In genomic region chr4:973431-974397, GRCh38 we compare ENCODE assay signal across 8 cellular contexts. TPM values are rescaled to one million over a fixed set of nuclear protein-coding genes. Genes with fewer than 3 reads are reported as not detected.
DNase-seq lines count a peak whose midpoint lies in the region; ATAC-seq, FAIRE-seq and TF ChIP-seq lines count a peak whose summit lies in the region.

A gene with protein sequence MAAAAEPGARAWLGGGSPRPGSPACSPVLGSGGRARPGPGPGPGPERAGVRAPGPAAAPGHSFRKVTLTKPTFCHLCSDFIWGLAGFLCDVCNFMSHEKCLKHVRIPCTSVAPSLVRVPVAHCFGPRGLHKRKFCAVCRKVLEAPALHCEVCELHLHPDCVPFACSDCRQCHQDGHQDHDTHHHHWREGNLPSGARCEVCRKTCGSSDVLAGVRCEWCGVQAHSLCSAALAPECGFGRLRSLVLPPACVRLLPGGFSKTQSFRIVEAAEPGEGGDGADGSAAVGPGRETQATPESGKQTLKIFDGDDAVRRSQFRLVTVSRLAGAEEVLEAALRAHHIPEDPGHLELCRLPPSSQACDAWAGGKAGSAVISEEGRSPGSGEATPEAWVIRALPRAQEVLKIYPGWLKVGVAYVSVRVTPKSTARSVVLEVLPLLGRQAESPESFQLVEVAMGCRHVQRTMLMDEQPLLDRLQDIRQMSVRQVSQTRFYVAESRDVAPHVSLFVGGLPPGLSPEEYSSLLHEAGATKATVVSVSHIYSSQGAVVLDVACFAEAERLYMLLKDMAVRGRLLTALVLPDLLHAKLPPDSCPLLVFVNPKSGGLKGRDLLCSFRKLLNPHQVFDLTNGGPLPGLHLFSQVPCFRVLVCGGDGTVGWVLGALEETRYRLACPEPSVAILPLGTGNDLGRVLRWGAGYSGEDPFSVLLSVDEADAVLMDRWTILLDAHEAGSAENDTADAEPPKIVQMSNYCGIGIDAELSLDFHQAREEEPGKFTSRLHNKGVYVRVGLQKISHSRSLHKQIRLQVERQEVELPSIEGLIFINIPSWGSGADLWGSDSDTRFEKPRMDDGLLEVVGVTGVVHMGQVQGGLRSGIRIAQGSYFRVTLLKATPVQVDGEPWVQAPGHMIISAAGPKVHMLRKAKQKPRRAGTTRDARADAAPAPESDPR (minus strand): TSS chr4:973569. CDS start chr4:973482, 87 bp downstream.

- DNase-seq in GM10266 (ENCODE audit: extremely low spot score) (peak; percentile 100), HFFc6 (peak; percentile 64), NCI-H1417 treated with DMSO at 0.1 percent for 48 hours (lab: John Stamatoyannopoulos, UW) (peak; percentile 0), kidney (peak; percentile 96), NCI-H510A treated with DMSO at 0.1 percent for 48 hours (lab: John Stamatoyannopoulos, UW) (no peak)
- DNase-seq in central memory CD8-positive, alpha-beta T cell (ENCODE audit: low spot score in 2 of 2) = peak; percentile 74 to 83
- DNase-seq in stimulated activated CD4-positive, alpha-beta T cell treated with anti-CD3 and anti-CD28 coated beads, Interleukin-12 subunit alpha, Interleukin-12 subunit beta, amount 100 ng/mL, for 48 hours (ENCODE audit: low read depth in 2 of 3, low spot score in 1 of 3) = peak; percentile 79 to 82 (median 79)

- no peaks in the 10 kb centered on the region for H3K36me3 ChIP-seq in kidney (ENCODE audit: control insufficient read depth in 1 of 2, insufficient read depth in 2 of 2, low read length in 2 of 2)

- peak; percentile 90 to 94 for ATAC-seq in activated CD4-positive, CD25-positive, alpha-beta regulatory T cell treated with anti-CD3 and anti-CD28 coated beads, Interleukin-2, amount 50 U/mL, for 24 hours
- ATAC-seq in central memory CD8-positive, alpha-beta T cell (replicated peaks; ENCODE audit: extremely low read depth, poor library complexity, severe bottlenecking) = peak; percentile 51

- peaks cover 5 to 18% of the 10 kb centered on the region in 2 donors for H3K4me1 ChIP-seq in kidney (ENCODE audit: control insufficient read depth in 1 of 2, insufficient read depth in 1 of 2, low read depth in 1 of 2, low read length in 2 of 2)

- no peak within 1 kb of the TSS for H3K27ac Mint-ChIP-seq in HFFc6
- peak within 1 kb of the TSS; percentile 35 for H3K27ac Mint-ChIP-seq in central memory CD8-positive, alpha-beta T cell (ENCODE audit: low read depth)

- H3K4me3 Mint-ChIP-seq in HFFc6 = peak within 1 kb of the TSS; percentile 73
- H3K4me3 Mint-ChIP-seq in central memory CD8-positive, alpha-beta T cell = peak within 1 kb of the TSS; percentile 63

- H3K9me3 ChIP-seq in kidney (ENCODE audit: control insufficient read depth in 1 of 2, low read length in 2 of 2) = no peaks in the 10 kb centered on the region

- H3K4me3 ChIP-seq in kidney (ENCODE audit: low read length in 2 of 2) = peak within 1 kb of the TSS; percentile 45 to 60

- no peaks in the 10 kb centered on the region for H3K27me3 Mint-ChIP-seq in HFFc6 (ENCODE audit: insufficient read depth)
- H3K27me3 Mint-ChIP-seq in central memory CD8-positive, alpha-beta T cell = no peaks in the 10 kb centered on the region

- H3K4me1 Mint-ChIP-seq in HFFc6 (ENCODE audit: low read depth) = peaks cover 7% of the 10 kb centered on the region
- H3K4me1 Mint-ChIP-seq in central memory CD8-positive, alpha-beta T cell = peaks cover 20% of the 10 kb centered on the region

- H3K36me3 Mint-ChIP-seq in HFFc6 (ENCODE audit: low read depth) = no peaks in the 10 kb centered on the region; the same call in 1 of the 2 replicates
- peaks cover 13% of the 10 kb centered on the region for H3K36me3 Mint-ChIP-seq in central memory CD8-positive, alpha-beta T cell (ENCODE audit: insufficient read depth)

- no peak within 1 kb of the TSS for H3K9ac ChIP-seq in kidney (ENCODE audit: low read length in 2 of 2)

- FAIRE-seq in kidney (lab: Jason Lieb, UNC) = no peak

- intact Hi-C loops in kidney (cut with DNase I) = no loop called here

- no peaks in the 10 kb centered on the region for H3K9me3 Mint-ChIP-seq in HFFc6
- no peaks in the 10 kb centered on the region for H3K9me3 Mint-ChIP-seq in central memory CD8-positive, alpha-beta T cell

- H3K27ac ChIP-seq in kidney (ENCODE audit: low read depth in 2 of 2, low read length in 2 of 2) = no peak within 1 kb of the TSS

- TF ChIP-seq CTCF in GM10266 (IDR thresholded peaks at IDR 0.05; ENCODE audit: control insufficient read depth, insufficient read depth, low read depth, missing control alignments) = no peak
- TF ChIP-seq CTCF in HFFc6 (IDR thresholded peaks at IDR 0.05) = no peak
- no peak for TF ChIP-seq CTCF in kidney (IDR thresholded peaks at IDR 0.05; ENCODE audit: borderline replicate concordance, extremely low read depth, insufficient read depth)

RNA-seq across cellular contexts. Expression of the gene that starts here (rescaled TPM):
- 10 to 100 TPM; 11.3 to 14.9 (median 13.1) TPM for total RNA-seq in HFFc6 (2021; fragmentation: NEBNext Ultra II Directional; extraction: Animal tissue kit (Norgen Biotek cat#: 25700))
- 13.7 TPM for total RNA-seq in kidney
- 3.5 TPM for polyA plus RNA-seq in kidney (ENCODE audit: insufficient read depth, low read depth, low replicate concordance)
